Comparison of ENCODE assay signal across 1 cellular context in the genomic region with DNA sequence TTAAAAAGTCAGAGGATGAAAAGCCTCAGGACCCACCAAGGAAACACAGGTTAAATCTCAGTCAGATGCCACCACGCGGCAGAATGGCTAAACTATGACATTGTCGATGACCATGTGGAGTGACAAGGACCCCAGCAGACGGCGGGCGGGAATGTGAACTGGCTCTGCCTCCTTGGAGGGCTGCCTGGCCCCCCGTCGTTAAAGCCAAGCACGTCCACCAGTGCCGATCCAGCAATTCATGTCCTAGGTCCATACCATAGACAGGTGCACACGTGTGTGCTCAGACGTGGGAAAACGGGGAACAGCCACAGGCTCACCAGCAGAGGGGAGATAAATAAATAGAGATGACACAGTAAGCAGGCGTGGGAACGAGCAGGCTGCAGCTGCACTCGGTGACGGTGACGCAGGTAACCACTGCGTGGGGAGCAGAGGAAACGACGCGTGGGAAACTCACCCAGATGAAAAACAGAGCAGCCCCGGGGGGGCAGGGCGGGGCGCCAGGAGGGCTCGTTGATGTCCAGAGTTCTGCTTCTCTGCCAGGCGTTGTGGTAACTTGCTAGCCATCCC.
TF ChIP-seq lines count a peak whose summit lies in the region.

No MANE protein-coding gene starts in this region.

TF ChIP-seq in K562, 482 proteins besides CTCF, POLR2A, EP300 and RAD21 (continued from another document):
- TF ChIP-seq, protein P1, sequence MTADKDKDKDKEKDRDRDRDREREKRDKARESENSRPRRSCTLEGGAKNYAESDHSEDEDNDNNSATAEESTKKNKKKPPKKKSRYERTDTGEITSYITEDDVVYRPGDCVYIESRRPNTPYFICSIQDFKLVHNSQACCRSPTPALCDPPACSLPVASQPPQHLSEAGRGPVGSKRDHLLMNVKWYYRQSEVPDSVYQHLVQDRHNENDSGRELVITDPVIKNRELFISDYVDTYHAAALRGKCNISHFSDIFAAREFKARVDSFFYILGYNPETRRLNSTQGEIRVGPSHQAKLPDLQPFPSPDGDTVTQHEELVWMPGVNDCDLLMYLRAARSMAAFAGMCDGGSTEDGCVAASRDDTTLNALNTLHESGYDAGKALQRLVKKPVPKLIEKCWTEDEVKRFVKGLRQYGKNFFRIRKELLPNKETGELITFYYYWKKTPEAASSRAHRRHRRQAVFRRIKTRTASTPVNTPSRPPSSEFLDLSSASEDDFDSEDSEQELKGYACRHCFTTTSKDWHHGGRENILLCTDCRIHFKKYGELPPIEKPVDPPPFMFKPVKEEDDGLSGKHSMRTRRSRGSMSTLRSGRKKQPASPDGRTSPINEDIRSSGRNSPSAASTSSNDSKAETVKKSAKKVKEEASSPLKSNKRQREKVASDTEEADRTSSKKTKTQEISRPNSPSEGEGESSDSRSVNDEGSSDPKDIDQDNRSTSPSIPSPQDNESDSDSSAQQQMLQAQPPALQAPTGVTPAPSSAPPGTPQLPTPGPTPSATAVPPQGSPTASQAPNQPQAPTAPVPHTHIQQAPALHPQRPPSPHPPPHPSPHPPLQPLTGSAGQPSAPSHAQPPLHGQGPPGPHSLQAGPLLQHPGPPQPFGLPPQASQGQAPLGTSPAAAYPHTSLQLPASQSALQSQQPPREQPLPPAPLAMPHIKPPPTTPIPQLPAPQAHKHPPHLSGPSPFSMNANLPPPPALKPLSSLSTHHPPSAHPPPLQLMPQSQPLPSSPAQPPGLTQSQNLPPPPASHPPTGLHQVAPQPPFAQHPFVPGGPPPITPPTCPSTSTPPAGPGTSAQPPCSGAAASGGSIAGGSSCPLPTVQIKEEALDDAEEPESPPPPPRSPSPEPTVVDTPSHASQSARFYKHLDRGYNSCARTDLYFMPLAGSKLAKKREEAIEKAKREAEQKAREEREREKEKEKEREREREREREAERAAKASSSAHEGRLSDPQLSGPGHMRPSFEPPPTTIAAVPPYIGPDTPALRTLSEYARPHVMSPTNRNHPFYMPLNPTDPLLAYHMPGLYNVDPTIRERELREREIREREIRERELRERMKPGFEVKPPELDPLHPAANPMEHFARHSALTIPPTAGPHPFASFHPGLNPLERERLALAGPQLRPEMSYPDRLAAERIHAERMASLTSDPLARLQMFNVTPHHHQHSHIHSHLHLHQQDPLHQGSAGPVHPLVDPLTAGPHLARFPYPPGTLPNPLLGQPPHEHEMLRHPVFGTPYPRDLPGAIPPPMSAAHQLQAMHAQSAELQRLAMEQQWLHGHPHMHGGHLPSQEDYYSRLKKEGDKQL (CRISPR knock-in tag; IDR thresholded peaks at IDR 0.05; ENCODE audit: borderline replicate concordance), result no peak
- TF ChIP-seq CBX1 (IDR thresholded peaks at IDR 0.05; ENCODE audit: low read depth), result no peak
- TF ChIP-seq, protein P2, sequence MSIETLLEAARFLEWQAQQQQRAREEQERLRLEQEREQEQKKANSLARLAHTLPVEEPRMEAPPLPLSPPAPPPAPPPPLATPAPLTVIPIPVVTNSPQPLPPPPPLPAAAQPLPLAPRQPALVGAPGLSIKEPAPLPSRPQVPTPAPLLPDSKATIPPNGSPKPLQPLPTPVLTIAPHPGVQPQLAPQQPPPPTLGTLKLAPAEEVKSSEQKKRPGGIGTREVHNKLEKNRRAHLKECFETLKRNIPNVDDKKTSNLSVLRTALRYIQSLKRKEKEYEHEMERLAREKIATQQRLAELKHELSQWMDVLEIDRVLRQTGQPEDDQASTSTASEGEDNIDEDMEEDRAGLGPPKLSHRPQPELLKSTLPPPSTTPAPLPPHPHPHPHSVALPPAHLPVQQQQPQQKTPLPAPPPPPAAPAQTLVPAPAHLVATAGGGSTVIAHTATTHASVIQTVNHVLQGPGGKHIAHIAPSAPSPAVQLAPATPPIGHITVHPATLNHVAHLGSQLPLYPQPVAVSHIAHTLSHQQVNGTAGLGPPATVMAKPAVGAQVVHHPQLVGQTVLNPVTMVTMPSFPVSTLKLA (conservative IDR thresholded peaks at IDR 0.05), result no peak
- no peak for TF ChIP-seq ZEB2 (IDR thresholded peaks at IDR 0.05)
- TF ChIP-seq, protein P3, sequence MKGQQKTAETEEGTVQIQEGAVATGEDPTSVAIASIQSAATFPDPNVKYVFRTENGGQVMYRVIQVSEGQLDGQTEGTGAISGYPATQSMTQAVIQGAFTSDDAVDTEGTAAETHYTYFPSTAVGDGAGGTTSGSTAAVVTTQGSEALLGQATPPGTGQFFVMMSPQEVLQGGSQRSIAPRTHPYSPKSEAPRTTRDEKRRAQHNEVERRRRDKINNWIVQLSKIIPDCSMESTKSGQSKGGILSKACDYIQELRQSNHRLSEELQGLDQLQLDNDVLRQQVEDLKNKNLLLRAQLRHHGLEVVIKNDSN (CRISPR knock-in tag; IDR thresholded peaks at IDR 0.05), result no peak; the same call in 1 of the 2 replicates
- TF ChIP-seq XRCC4 (IDR thresholded peaks at IDR 0.05; ENCODE audit: extremely low read depth, insufficient read depth, insufficient read length), result no peak
- TF ChIP-seq, protein P4, sequence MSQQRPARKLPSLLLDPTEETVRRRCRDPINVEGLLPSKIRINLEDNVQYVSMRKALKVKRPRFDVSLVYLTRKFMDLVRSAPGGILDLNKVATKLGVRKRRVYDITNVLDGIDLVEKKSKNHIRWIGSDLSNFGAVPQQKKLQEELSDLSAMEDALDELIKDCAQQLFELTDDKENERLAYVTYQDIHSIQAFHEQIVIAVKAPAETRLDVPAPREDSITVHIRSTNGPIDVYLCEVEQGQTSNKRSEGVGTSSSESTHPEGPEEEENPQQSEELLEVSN (IDR thresholded peaks at IDR 0.05; ENCODE audit: borderline replicate concordance in 1 of 2, extremely low read depth in 1 of 2, insufficient read depth in 1 of 2, insufficient read length in 1 of 2, low read depth in 1 of 2, low read length in 1 of 2, poor library complexity in 1 of 2, severe bottlenecking in 1 of 2), result peak in 1 of 2 experiments; percentile 42
- TF ChIP-seq EZH2 (IDR thresholded peaks at IDR 0.05; ENCODE audit: borderline replicate concordance, low read depth, low read length), result 0 out of 2 replicates have a peak, but pooled peaks have one; percentile 62
- no peak for TF ChIP-seq ZNF830 (CRISPR knock-in tag; IDR thresholded peaks at IDR 0.05)
TF ChIP-seq in K562: peak in this region for 6.
